10 cellular contexts compared by ENCODE assay signal in genomic region chr20:46108435-46108841, GRCh38. TPM values are rescaled to one million over a fixed set of nuclear protein-coding genes. Genes with fewer than 3 reads are reported as not detected.
DNase-seq lines count a peak whose midpoint lies in the region; ATAC-seq and TF ChIP-seq lines count a peak whose summit lies in the region.
"Had no signal": no experiment of that assay in that cellular context is flagged by ENCODE, and none has a peak within 500 bp of the region (broad histone marks: within the 10 kb centered on the region; RNA-seq: fewer than 3 reads in every experiment).

No MANE protein-coding gene starts in this region.

- no peaks in the 10 kb centered on the region for H3K9me3 Mint-ChIP-seq in HFFc6
- H3K9me3 Mint-ChIP-seq: activated CD4-positive, alpha-beta memory T cell treated with anti-CD3 and anti-CD28 coated beads for 36 hours had no signal

- no peaks in the 10 kb centered on the region for H3K9me3 ChIP-seq in ovary

- H3K27ac Mint-ChIP-seq in HFFc6 = no peak overlapping the region
- H3K27ac Mint-ChIP-seq: activated CD4-positive, alpha-beta memory T cell treated with anti-CD3 and anti-CD28 coated beads for 36 hours; H9 had no signal

- peaks cover 27% of the 10 kb centered on the region for H3K27me3 Mint-ChIP-seq in HFFc6 (ENCODE audit: insufficient read depth)

- WGBS in ovary, 3 donors = 81 to 82% (median 81%) methylated on average over 5 of the region's 5 CpGs

- no peaks in the 10 kb centered on the region for H3K4me1 ChIP-seq in ovary (ENCODE audit: insufficient read depth)

- TF ChIP-seq CTCF in GM10266 (IDR thresholded peaks at IDR 0.05; ENCODE audit: control insufficient read depth, insufficient read depth, low read depth, missing control alignments) (peak; percentile 48), ovary (IDR thresholded peaks at IDR 0.05) (no peak), HFFc6 (IDR thresholded peaks at IDR 0.05) (no peak)

- no peaks in the 10 kb centered on the region for H3K27me3 ChIP-seq in ovary

- TF ChIP-seq POLR2A in ovary (IDR thresholded peaks at IDR 0.05) = no peak

- H3K27ac ChIP-seq in ovary = no peak overlapping the region

- no peaks in the 10 kb centered on the region for H3K4me1 Mint-ChIP-seq in HFFc6 (ENCODE audit: low read depth)

- no peaks in the 10 kb centered on the region for H3K36me3 ChIP-seq in ovary

- ATAC-seq in GM19395 (IDR thresholded peaks at IDR 0.05; ENCODE audit: unreplicated experiment) (peak; percentile 84), HG03025 (IDR thresholded peaks at IDR 0.05; ENCODE audit: low FRiP score, unreplicated experiment) (peak; percentile 76)

- no peak for TF ChIP-seq EP300 in ovary (IDR thresholded peaks at IDR 0.05)

- DNase-seq in GM10266 (ENCODE audit: extremely low spot score) (peak; percentile 64), NOMO-1 treated with dmso at 0.1 percent for 144 hours (lab: John Stamatoyannopoulos, UW; ENCODE audit: unreplicated experiment) (peak; percentile 68), ovary (no peak), cerebellar cortex (ENCODE audit: low spot score) (no peak), HFFc6 (no peak)
- DNase-seq in effector CD8-positive, alpha-beta T cell (lab: John Stamatoyannopoulos, UW) = no peak
- DNase-seq: activated CD4-positive, alpha-beta memory T cell treated with anti-CD3 and anti-CD28 coated beads for 36 hours; H9 had no signal

- intact Hi-C loops in ovary (cut with DNase I) = no loop called here

- H3K4me3 Mint-ChIP-seq in HFFc6 = no peak overlapping the region
- H3K4me3 Mint-ChIP-seq: activated CD4-positive, alpha-beta memory T cell treated with anti-CD3 and anti-CD28 coated beads for 36 hours; H9 had no signal

- no peak overlapping the region for H3K4me3 ChIP-seq in ovary

- H3K36me3 Mint-ChIP-seq in HFFc6 (ENCODE audit: low read depth) = no peaks in the 10 kb centered on the region
- H3K36me3 Mint-ChIP-seq: activated CD4-positive, alpha-beta memory T cell treated with anti-CD3 and anti-CD28 coated beads for 36 hours had no signal

RNA-seq across cellular contexts. Expression of gene CD40, which starts 9.7 kb away (rescaled TPM):
- total RNA-seq in ovary = 10 to 100 TPM; 14.4 to 28.0 (median 21.3) TPM
- 10 to 100 TPM; 21.6 to 35.7 TPM for polyA plus RNA-seq in ovary
- total RNA-seq in HFFc6 (2021; fragmentation: NEBNext Ultra II Directional; extraction: Animal tissue kit (Norgen Biotek cat#: 25700)) = 1 to 10 TPM in 2 of 6 experiments, under 1 TPM in 4; 0.34 to 3.6 (median 0.62) TPM

RNA-seq across cellular contexts. Expression of gene NCOA5, which starts 18.7 kb away (rescaled TPM):
- total RNA-seq in ovary = 10 to 100 TPM; 27.6 to 51.1 (median 37.4) TPM
- 10 to 100 TPM; 27.9 to 35.6 TPM for polyA plus RNA-seq in ovary
- total RNA-seq in HFFc6 (2021; fragmentation: NEBNext Ultra II Directional; extraction: Animal tissue kit (Norgen Biotek cat#: 25700)) = 10 to 100 TPM; 15.3 to 25.1 (median 23.2) TPM

Comparison
In these comparisons a context has a peak if more than half of its experiments do, and no peak if none do; other contexts are left out.
1. DNase-seq: peak in GM10266 (single experiment) and NOMO-1 treated with dmso at 0.1 percent for 144 hours (single experiment); none in ovary (0 of 5), cerebellar cortex (single experiment), effector CD8-positive, alpha-beta T cell (single experiment) and HFFc6 (single experiment).